In genomic region chr22:38180841-38181452, GRCh38 we compare ENCODE assay signal across 8 cellular contexts. TPM values are rescaled to one million over a fixed set of nuclear protein-coding genes. Genes with fewer than 3 reads are reported as not detected.
DNase-seq lines count a peak whose midpoint lies in the region; ATAC-seq and TF ChIP-seq lines count a peak whose summit lies in the region.

No MANE protein-coding gene starts in this region.

- H3K9me3 ChIP-seq in RWPE2 (ENCODE audit: severe bottlenecking) (no peaks in the 10 kb centered on the region), lower lobe of right lung (no peaks in the 10 kb centered on the region), thymus (ENCODE audit: control insufficient read depth) (no peaks in the 10 kb centered on the region)

- H3K4me3 ChIP-seq in RWPE2 (ENCODE audit: severe bottlenecking) (peak overlapping the region; percentile 36), lower lobe of right lung (peak overlapping the region; percentile 71), thymus (ENCODE audit: low read length) (peak overlapping the region; percentile 64)

- peak in 5 of 6 experiments; percentile 12 to 54 (median 36) for DNase-seq in stimulated activated naive CD4-positive, alpha-beta T cell (lab: John Stamatoyannopoulos, UW)
- no peak for DNase-seq in stimulated activated naive CD4-positive, alpha-beta T cell treated with Interleukin-2 at 50 U/mL for 16 hours (lab: John Stamatoyannopoulos, UW)
- DNase-seq in RWPE2 (ENCODE audit: low spot score) (no peak), lower lobe of right lung (peak; percentile 72)
- peak; percentile 55 for DNase-seq in central memory CD4-positive, alpha-beta T cell

- intact Hi-C loops in lower lobe of right lung (cut with DNase I): no loop called here

- ATAC-seq in RWPE2 (ENCODE audit: low read depth) (no peak), lower lobe of right lung (peak; percentile 28 to 35), GM19351 (IDR thresholded peaks at IDR 0.05; ENCODE audit: unreplicated experiment) (no peak), GM18517 (IDR thresholded peaks at IDR 0.05; ENCODE audit: unreplicated experiment) (no peak)

- H3K36me3 ChIP-seq in RWPE2 (ENCODE audit: low read depth) (no peaks in the 10 kb centered on the region), lower lobe of right lung (no peaks in the 10 kb centered on the region), thymus (ENCODE audit: control insufficient read depth, insufficient read depth) (peaks cover 4% of the 10 kb centered on the region)

- TF ChIP-seq CTCF in RWPE2 (IDR thresholded peaks at IDR 0.05; ENCODE audit: poor library complexity, severe bottlenecking) (peak; percentile 9), lower lobe of right lung (IDR thresholded peaks at IDR 0.05) (no peak)

- H3K4me1 ChIP-seq in RWPE2 (ENCODE audit: insufficient read depth, poor library complexity, severe bottlenecking): peaks cover 39% of the 10 kb centered on the region
- peaks cover 52% of the 10 kb centered on the region for H3K4me1 ChIP-seq in lower lobe of right lung
- H3K4me1 ChIP-seq in thymus (ENCODE audit: control insufficient read depth, insufficient read depth, low read length): peaks cover 10% of the 10 kb centered on the region

- WGBS in thymus: 9% methylated on average over 14 of the region's 14 CpGs

- H3K27ac ChIP-seq in RWPE2 (ENCODE audit: poor library complexity, severe bottlenecking) (peak overlapping the region; percentile 93), lower lobe of right lung (peak overlapping the region; percentile 88), thymus (ENCODE audit: low read depth) (peak overlapping the region; percentile 84)

- H3K27me3 ChIP-seq in RWPE2 (ENCODE audit: insufficient read depth, poor library complexity, severe bottlenecking) (no peaks in the 10 kb centered on the region), lower lobe of right lung (ENCODE audit: low read depth) (no peaks in the 10 kb centered on the region), thymus (ENCODE audit: control insufficient read depth, insufficient read depth) (no peaks in the 10 kb centered on the region)

RNA-seq across cellular contexts. Expression of gene PLA2G6, which starts 0.7 kb away (rescaled TPM):
- total RNA-seq in lower lobe of right lung: 60.8 TPM
- polyA plus RNA-seq in thymus: 103 TPM

RNA-seq across cellular contexts. Expression of gene MAFF, which starts 20.8 kb away (rescaled TPM):
- 41.3 TPM for total RNA-seq in lower lobe of right lung
- polyA plus RNA-seq in thymus: 13.0 TPM

Comparison
In these comparisons a context has a peak if more than half of its experiments do, and no peak if none do; other contexts are left out.
1. DNase-seq: peak in stimulated activated naive CD4-positive, alpha-beta T cell (5 of 6), central memory CD4-positive, alpha-beta T cell (single experiment) and lower lobe of right lung (single experiment); none in stimulated activated naive CD4-positive, alpha-beta T cell treated with Interleukin-2 at 50 U/mL for 16 hours (single experiment) and RWPE2 (single experiment).
2. ATAC-seq: peak in lower lobe of right lung (2 of 2); none in RWPE2 (single experiment), GM19351 (single experiment) and GM18517 (single experiment).
3. Peak in every context shown above with its lines, with median percentiles within 50 percentile points of each other: H3K27ac ChIP-seq and H3K4me3 ChIP-seq.